Comparison of ENCODE assay signal across 1 cellular context in the genomic region with DNA sequence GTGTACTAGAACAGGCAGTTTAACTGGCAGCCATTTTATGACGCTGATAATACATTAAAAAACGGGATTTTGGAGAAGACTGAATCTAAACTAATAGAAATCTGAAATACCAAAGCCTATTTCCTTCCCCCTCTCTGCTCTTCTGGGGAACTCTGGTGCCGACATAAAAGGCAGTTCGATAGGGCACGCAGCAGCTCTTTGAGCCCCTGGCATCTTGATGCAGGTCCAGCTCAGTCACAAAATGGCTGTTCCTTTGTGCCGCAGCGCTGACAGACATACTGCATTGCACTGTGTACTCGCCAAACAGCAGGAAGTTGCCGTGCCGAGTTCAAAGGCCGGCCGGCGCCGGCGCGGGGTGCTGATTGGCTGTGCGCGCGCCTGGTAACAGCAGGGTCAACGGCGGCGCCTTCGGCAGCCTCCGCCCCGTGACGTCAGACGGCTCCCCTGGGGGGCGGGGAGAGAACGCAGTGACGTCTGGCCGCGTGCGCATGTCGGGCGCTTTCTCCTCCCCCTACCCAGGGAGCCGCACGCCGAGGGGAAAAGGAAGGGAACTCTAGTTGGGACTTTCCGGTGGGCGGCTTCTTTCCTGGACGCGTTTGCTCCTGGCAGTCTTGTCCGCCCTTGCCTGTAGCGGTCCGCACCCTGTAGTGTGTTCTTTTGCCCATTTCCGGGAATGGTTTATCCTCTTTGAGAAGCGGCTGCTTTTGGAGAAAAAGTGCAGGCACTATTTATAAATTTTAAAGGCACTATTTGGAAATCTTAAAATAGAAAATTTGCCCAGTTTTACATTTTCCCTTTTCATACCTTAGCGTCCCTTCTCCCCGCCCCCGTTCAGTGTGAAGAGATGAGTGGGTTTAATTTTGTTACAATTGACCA.
TF ChIP-seq lines count a peak whose summit lies in the region.

No MANE protein-coding gene starts in this region.

TF ChIP-seq in WTC11, 78 proteins besides CTCF, POLR2A, EP300 and RAD21 (continued from another document and continues in another):
- TF ChIP-seq ZNF317 (CRISPR knock-in tag; IDR thresholded peaks at IDR 0.05; ENCODE audit: borderline replicate concordance, low read depth) (0 out of 2 replicates have a peak, but pooled peaks have one; percentile 38), EMX1 (CRISPR knock-in tag; IDR thresholded peaks at IDR 0.05) (peak; percentile 97), TP53 (CRISPR knock-in tag; IDR thresholded peaks at IDR 0.05) (peak; percentile 76; the same call in 1 of the 2 replicates), NFATC4 (CRISPR knock-in tag; IDR thresholded peaks at IDR 0.05) (peak; percentile 92), FOXJ3 (CRISPR knock-in tag; IDR thresholded peaks at IDR 0.05; ENCODE audit: borderline replicate concordance) (no peak), NFYB (CRISPR knock-in tag; conservative IDR thresholded peaks at IDR 0.05; ENCODE audit: low read depth) (peak; percentile 83), FOXP1 (CRISPR knock-in tag; IDR thresholded peaks at IDR 0.05; ENCODE audit: borderline replicate concordance) (peak; percentile 64; the same call in 1 of the 2 replicates), IRF2 (CRISPR knock-in tag; IDR thresholded peaks at IDR 0.05; ENCODE audit: borderline replicate concordance, low read depth) (no peak), ZNF671 (CRISPR knock-in tag; IDR thresholded peaks at IDR 0.05) (peak; percentile 72; the same call in 1 of the 2 replicates), MYBL2 (CRISPR knock-in tag; IDR thresholded peaks at IDR 0.05) (peak; percentile 86; the same call in 1 of the 2 replicates), ZNF416 (CRISPR knock-in tag; IDR thresholded peaks at IDR 0.05) (peak; percentile 95), SP1 (CRISPR knock-in tag; conservative IDR thresholded peaks at IDR 0.05) (peak; percentile 90), ZNF423 (CRISPR knock-in tag; IDR thresholded peaks at IDR 0.05) (0 out of 2 replicates have a peak, but pooled peaks have one; percentile 28), ETV6 (CRISPR knock-in tag; IDR thresholded peaks at IDR 0.05) (peak; percentile 95), CREB1 (CRISPR knock-in tag; IDR thresholded peaks at IDR 0.05) (peak; percentile 93; the same call in 1 of the 2 replicates), JUN (CRISPR knock-in tag; IDR thresholded peaks at IDR 0.05) (no peak)
- TF ChIP-seq, protein P1, sequence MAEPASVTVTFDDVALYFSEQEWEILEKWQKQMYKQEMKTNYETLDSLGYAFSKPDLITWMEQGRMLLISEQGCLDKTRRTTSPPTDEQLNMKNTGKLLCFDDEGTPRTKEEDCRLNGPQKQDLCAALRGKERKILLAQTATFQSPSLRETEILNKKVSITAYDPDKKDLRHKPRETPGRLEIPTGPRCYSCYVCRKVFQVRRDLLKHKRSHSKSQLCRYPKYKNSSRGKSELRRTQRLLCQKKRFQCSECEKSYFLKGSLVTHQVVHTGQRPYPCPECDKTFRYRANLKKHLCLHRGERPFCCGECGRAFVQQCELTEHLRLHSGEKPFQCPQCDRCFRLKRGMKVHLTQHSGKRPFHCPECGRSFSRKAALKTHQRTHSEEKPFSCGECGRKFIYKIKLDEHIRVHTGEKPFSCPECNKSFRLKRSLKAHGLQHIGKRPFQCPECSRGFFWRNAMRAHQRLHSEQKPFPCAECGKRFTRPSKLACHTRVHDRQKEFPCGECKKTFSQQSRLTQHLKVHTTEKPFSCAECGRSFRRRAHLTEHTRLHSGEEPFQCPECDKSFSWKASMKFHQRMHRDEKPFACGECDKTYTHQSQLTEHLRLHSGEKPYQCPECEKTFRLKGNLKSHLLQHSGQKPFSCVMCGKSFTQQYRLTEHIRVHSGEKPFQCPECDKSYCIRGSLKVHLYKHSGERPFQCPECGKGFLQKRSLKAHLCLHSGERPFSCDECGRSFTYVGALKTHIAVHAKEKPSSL (CRISPR knock-in tag; conservative IDR thresholded peaks at IDR 0.05) = peak; percentile 38; the same call in 1 of the 2 replicates
- TF ChIP-seq, protein P2, sequence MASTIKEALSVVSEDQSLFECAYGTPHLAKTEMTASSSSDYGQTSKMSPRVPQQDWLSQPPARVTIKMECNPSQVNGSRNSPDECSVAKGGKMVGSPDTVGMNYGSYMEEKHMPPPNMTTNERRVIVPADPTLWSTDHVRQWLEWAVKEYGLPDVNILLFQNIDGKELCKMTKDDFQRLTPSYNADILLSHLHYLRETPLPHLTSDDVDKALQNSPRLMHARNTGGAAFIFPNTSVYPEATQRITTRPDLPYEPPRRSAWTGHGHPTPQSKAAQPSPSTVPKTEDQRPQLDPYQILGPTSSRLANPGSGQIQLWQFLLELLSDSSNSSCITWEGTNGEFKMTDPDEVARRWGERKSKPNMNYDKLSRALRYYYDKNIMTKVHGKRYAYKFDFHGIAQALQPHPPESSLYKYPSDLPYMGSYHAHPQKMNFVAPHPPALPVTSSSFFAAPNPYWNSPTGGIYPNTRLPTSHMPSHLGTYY (CRISPR knock-in tag; IDR thresholded peaks at IDR 0.05) = peak; percentile 95
- TF ChIP-seq, protein P3, sequence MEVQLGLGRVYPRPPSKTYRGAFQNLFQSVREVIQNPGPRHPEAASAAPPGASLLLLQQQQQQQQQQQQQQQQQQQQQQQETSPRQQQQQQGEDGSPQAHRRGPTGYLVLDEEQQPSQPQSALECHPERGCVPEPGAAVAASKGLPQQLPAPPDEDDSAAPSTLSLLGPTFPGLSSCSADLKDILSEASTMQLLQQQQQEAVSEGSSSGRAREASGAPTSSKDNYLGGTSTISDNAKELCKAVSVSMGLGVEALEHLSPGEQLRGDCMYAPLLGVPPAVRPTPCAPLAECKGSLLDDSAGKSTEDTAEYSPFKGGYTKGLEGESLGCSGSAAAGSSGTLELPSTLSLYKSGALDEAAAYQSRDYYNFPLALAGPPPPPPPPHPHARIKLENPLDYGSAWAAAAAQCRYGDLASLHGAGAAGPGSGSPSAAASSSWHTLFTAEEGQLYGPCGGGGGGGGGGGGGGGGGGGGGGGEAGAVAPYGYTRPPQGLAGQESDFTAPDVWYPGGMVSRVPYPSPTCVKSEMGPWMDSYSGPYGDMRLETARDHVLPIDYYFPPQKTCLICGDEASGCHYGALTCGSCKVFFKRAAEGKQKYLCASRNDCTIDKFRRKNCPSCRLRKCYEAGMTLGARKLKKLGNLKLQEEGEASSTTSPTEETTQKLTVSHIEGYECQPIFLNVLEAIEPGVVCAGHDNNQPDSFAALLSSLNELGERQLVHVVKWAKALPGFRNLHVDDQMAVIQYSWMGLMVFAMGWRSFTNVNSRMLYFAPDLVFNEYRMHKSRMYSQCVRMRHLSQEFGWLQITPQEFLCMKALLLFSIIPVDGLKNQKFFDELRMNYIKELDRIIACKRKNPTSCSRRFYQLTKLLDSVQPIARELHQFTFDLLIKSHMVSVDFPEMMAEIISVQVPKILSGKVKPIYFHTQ (CRISPR knock-in tag; IDR thresholded peaks at IDR 0.05) = peak; percentile 23; the same call in 1 of the 2 replicates
- TF ChIP-seq, protein P4, sequence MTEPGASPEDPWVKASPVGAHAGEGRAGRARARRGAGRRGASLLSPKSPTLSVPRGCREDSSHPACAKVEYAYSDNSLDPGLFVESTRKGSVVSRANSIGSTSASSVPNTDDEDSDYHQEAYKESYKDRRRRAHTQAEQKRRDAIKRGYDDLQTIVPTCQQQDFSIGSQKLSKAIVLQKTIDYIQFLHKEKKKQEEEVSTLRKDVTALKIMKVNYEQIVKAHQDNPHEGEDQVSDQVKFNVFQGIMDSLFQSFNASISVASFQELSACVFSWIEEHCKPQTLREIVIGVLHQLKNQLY (CRISPR knock-in tag; IDR thresholded peaks at IDR 0.05) = no peak
- TF ChIP-seq, protein P5, sequence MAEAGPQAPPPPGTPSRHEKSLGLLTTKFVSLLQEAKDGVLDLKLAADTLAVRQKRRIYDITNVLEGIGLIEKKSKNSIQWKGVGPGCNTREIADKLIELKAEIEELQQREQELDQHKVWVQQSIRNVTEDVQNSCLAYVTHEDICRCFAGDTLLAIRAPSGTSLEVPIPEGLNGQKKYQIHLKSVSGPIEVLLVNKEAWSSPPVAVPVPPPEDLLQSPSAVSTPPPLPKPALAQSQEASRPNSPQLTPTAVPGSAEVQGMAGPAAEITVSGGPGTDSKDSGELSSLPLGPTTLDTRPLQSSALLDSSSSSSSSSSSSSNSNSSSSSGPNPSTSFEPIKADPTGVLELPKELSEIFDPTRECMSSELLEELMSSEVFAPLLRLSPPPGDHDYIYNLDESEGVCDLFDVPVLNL (CRISPR knock-in tag; IDR thresholded peaks at IDR 0.05; ENCODE audit: borderline replicate concordance, low read depth) = no peak
- TF ChIP-seq, protein P6, sequence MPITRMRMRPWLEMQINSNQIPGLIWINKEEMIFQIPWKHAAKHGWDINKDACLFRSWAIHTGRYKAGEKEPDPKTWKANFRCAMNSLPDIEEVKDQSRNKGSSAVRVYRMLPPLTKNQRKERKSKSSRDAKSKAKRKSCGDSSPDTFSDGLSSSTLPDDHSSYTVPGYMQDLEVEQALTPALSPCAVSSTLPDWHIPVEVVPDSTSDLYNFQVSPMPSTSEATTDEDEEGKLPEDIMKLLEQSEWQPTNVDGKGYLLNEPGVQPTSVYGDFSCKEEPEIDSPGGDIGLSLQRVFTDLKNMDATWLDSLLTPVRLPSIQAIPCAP (CRISPR knock-in tag; IDR thresholded peaks at IDR 0.05) = peak; percentile 30; the same call in 1 of the 2 replicates
- TF ChIP-seq, protein P7, sequence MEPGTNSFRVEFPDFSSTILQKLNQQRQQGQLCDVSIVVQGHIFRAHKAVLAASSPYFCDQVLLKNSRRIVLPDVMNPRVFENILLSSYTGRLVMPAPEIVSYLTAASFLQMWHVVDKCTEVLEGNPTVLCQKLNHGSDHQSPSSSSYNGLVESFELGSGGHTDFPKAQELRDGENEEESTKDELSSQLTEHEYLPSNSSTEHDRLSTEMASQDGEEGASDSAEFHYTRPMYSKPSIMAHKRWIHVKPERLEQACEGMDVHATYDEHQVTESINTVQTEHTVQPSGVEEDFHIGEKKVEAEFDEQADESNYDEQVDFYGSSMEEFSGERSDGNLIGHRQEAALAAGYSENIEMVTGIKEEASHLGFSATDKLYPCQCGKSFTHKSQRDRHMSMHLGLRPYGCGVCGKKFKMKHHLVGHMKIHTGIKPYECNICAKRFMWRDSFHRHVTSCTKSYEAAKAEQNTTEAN (CRISPR knock-in tag; IDR thresholded peaks at IDR 0.05) = peak; percentile 43; the same call in 1 of the 2 replicates
- TF ChIP-seq, protein P8, sequence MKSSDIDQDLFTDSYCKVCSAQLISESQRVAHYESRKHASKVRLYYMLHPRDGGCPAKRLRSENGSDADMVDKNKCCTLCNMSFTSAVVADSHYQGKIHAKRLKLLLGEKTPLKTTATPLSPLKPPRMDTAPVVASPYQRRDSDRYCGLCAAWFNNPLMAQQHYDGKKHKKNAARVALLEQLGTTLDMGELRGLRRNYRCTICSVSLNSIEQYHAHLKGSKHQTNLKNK (CRISPR knock-in tag; IDR thresholded peaks at IDR 0.05) = 0 out of 2 replicates have a peak, but pooled peaks have one; percentile 17
- TF ChIP-seq, protein P9, sequence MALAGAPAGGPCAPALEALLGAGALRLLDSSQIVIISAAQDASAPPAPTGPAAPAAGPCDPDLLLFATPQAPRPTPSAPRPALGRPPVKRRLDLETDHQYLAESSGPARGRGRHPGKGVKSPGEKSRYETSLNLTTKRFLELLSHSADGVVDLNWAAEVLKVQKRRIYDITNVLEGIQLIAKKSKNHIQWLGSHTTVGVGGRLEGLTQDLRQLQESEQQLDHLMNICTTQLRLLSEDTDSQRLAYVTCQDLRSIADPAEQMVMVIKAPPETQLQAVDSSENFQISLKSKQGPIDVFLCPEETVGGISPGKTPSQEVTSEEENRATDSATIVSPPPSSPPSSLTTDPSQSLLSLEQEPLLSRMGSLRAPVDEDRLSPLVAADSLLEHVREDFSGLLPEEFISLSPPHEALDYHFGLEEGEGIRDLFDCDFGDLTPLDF (CRISPR knock-in tag; IDR thresholded peaks at IDR 0.05) = peak; percentile 86
- TF ChIP-seq, protein P10, sequence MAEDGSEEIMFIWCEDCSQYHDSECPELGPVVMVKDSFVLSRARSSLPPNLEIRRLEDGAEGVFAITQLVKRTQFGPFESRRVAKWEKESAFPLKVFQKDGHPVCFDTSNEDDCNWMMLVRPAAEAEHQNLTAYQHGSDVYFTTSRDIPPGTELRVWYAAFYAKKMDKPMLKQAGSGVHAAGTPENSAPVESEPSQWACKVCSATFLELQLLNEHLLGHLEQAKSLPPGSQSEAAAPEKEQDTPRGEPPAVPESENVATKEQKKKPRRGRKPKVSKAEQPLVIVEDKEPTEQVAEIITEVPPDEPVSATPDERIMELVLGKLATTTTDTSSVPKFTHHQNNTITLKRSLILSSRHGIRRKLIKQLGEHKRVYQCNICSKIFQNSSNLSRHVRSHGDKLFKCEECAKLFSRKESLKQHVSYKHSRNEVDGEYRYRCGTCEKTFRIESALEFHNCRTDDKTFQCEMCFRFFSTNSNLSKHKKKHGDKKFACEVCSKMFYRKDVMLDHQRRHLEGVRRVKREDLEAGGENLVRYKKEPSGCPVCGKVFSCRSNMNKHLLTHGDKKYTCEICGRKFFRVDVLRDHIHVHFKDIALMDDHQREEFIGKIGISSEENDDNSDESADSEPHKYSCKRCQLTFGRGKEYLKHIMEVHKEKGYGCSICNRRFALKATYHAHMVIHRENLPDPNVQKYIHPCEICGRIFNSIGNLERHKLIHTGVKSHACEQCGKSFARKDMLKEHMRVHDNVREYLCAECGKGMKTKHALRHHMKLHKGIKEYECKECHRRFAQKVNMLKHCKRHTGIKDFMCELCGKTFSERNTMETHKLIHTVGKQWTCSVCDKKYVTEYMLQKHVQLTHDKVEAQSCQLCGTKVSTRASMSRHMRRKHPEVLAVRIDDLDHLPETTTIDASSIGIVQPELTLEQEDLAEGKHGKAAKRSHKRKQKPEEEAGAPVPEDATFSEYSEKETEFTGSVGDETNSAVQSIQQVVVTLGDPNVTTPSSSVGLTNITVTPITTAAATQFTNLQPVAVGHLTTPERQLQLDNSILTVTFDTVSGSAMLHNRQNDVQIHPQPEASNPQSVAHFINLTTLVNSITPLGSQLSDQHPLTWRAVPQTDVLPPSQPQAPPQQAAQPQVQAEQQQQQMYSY (CRISPR knock-in tag; IDR thresholded peaks at IDR 0.05) = no peak
- TF ChIP-seq, protein P11, sequence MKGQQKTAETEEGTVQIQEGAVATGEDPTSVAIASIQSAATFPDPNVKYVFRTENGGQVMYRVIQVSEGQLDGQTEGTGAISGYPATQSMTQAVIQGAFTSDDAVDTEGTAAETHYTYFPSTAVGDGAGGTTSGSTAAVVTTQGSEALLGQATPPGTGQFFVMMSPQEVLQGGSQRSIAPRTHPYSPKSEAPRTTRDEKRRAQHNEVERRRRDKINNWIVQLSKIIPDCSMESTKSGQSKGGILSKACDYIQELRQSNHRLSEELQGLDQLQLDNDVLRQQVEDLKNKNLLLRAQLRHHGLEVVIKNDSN (CRISPR knock-in tag; IDR thresholded peaks at IDR 0.05) = peak; percentile 64; the same call in 1 of the 2 replicates
